ENCODE assay signal across 18 cellular contexts in the genomic region with DNA sequence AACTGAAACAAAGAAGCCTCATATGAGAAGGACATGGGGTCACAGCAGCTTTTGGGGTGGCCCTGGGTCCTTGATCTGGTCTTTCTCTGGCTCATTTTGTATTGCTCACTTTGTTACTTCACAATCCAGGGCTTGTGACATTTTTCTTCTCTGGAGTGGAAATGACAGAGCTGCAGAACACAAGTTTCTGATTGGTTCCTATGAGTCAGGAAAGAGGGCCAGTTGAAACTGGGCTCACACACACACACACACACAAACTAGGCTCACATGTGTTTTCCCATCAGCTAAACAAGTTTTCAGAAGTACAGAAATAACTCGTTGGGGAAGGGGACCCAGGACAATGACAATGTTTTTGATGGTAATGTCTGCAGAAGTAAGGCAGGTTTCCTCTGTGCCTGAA. TPM values are rescaled to one million over a fixed set of nuclear protein-coding genes. Genes with fewer than 3 reads are reported as not detected.
"Had no signal": no experiment of that assay in that cellular context is flagged by ENCODE, and none has a peak within 500 bp of the region (broad histone marks: within the 10 kb centered on the region; RNA-seq: fewer than 3 reads in every experiment).

No MANE protein-coding gene starts in this region.

- H3K27ac Mint-ChIP-seq: activated CD8-positive, alpha-beta T cell treated with anti-CD3 and anti-CD28 coated beads for 36 hours; activated T-cell treated with anti-CD3 and anti-CD28 coated beads, Interleukin-2, amount 50 U/mL, for 72 hours; naive thymus-derived CD4-positive, alpha-beta T cell; progenitor cell of endocrine pancreas had no signal

- H3K4me1 ChIP-seq: colonic mucosa had no signal

- H3K36me3 Mint-ChIP-seq: naive thymus-derived CD4-positive, alpha-beta T cell had no signal

- H3K36me3 ChIP-seq: colonic mucosa, lower lobe of right lung, neutrophil had no signal

- DNase-seq: activated CD4-positive, CD25-positive, alpha-beta regulatory T cell treated with anti-CD3 and anti-CD28 coated beads, Interleukin-2, amount 50 U/mL, for 72 hours; activated CD8-positive, alpha-beta memory T cell treated with anti-CD3 and anti-CD28 coated beads, Interleukin-2, amount 50 U/mL, for 4 hours; activated CD8-positive, alpha-beta T cell treated with anti-CD3 and anti-CD28 coated beads for 36 hours; activated naive CD4-positive, alpha-beta T cell treated with Interleukin-2 at 50 U/mL for 16 hours; activated T-cell treated with anti-CD3 and anti-CD28 coated beads, Interleukin-2, amount 50 U/mL, for 72 hours; colonic mucosa; effector CD4-positive, alpha-beta T cell; hypothalamus; kidney glomerular epithelial cell; lower lobe of right lung; midbrain; naive thymus-derived CD4-positive, alpha-beta T cell; stimulated activated CD4-positive, alpha-beta T cell treated with anti-CD3 and anti-CD28 coated beads, Interleukin-12 subunit alpha, Interleukin-12 subunit beta, amount 100 ng/mL, for 4 hours; stimulated activated naive CD8-positive, alpha-beta T cell treated with anti-CD3 and anti-CD28 coated beads, Interleukin-15, Interleukin-2, amounts not matched to agents 100 U/mL and 50 U/mL, for 24 hours; testis had no signal

- H3K9me3 ChIP-seq: colonic mucosa, lower lobe of right lung, neutrophil, testis had no signal

- H3K27ac ChIP-seq: colonic mucosa, lower lobe of right lung, neutrophil, testis had no signal

- H3K4me3 Mint-ChIP-seq: activated CD8-positive, alpha-beta T cell treated with anti-CD3 and anti-CD28 coated beads for 36 hours; activated T-cell treated with anti-CD3 and anti-CD28 coated beads, Interleukin-2, amount 50 U/mL, for 72 hours; naive thymus-derived CD4-positive, alpha-beta T cell had no signal

- H3K4me3 ChIP-seq: colonic mucosa, lower lobe of right lung, testis had no signal

- H3K9me3 Mint-ChIP-seq: activated CD8-positive, alpha-beta T cell treated with anti-CD3 and anti-CD28 coated beads for 36 hours; activated T-cell treated with anti-CD3 and anti-CD28 coated beads, Interleukin-2, amount 50 U/mL, for 72 hours; naive thymus-derived CD4-positive, alpha-beta T cell had no signal

- H3K27me3 ChIP-seq: colonic mucosa, neutrophil, testis had no signal

- H3K27me3 Mint-ChIP-seq: activated CD8-positive, alpha-beta T cell treated with anti-CD3 and anti-CD28 coated beads for 36 hours; progenitor cell of endocrine pancreas had no signal

- ATAC-seq: activated CD8-positive, alpha-beta T cell treated with anti-CD3 and anti-CD28 coated beads for 36 hours; lower lobe of right lung; naive thymus-derived CD4-positive, alpha-beta T cell; sciatic nerve; stimulated activated naive CD8-positive, alpha-beta T cell treated with anti-CD3 and anti-CD28 coated beads, Interleukin-15, Interleukin-2, amounts not matched to agents 100 U/mL and 50 U/mL, for 24 hours had no signal

RNA-seq across cellular contexts. Expression of gene TMC1, which starts 54.3 kb away (rescaled TPM):
- total RNA-seq: lower lobe of right lung; naive thymus-derived CD4-positive, alpha-beta T cell; progenitor cell of endocrine pancreas had no signal
